ENCODE assay signal across 14 cellular contexts in the genomic region with DNA sequence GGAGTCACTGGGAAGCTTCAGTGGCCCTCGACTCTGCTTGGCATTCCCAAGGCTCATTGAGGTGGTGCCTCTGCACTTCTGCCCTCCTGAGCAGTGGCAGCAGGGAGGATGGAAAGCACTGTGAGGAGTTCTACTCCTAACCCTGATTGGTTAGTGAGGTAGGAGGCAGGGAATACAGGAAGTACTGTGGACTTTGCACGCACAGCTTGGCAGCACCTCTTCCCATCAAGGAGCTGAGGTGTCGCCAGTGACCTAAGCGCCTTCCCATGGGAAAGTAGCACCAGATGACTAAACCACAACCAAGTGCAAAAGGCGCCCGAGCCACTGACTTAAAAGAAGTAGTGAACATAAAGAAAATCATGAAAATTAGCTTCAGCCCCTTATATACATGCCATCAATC.
"Had no signal": no experiment of that assay in that cellular context is flagged by ENCODE, and none has a peak within 500 bp of the region (broad histone marks: within the 10 kb centered on the region; RNA-seq: fewer than 3 reads in every experiment).

No MANE protein-coding gene starts in this region.

- H3K9me3 Mint-ChIP-seq: activated naive CD4-positive, alpha-beta T cell treated with anti-CD3 and anti-CD28 coated beads for 36 hours; activated T-helper 1 cell treated with anti-CD3 and anti-CD28 coated beads, Interleukin-12 subunit alpha, Interleukin-12 subunit beta, Interleukin-2, Interleukin-4 antibody, amounts not matched to agents 30 ng/mL and 10 ng/mL and 1 ng/mL, durations not matched to agents 14 hours and 24 hours and 36 hours had no signal

- H3K4me3 ChIP-seq: cardiac muscle cell, heart right ventricle had no signal

- H3K4me3 Mint-ChIP-seq: activated CD8-positive, alpha-beta T cell treated with anti-CD3 and anti-CD28 coated beads, Interleukin-2, amount 10 ng/mL, durations not matched to agents 7 days and 5 days; activated naive CD4-positive, alpha-beta T cell treated with anti-CD3 and anti-CD28 coated beads for 36 hours; activated T-helper 1 cell treated with anti-CD3 and anti-CD28 coated beads, Interleukin-12 subunit alpha, Interleukin-12 subunit beta, Interleukin-2, Interleukin-4 antibody, amounts not matched to agents 30 ng/mL and 10 ng/mL and 1 ng/mL, durations not matched to agents 14 hours and 24 hours and 36 hours; naive thymus-derived CD4-positive, alpha-beta T cell had no signal

- H3K36me3 ChIP-seq: cardiac muscle cell, heart right ventricle, WERI-Rb-1 had no signal

- ATAC-seq: activated CD8-positive, alpha-beta T cell treated with anti-CD3 and anti-CD28 coated beads, Interleukin-2, amount 10 ng/mL, durations not matched to agents 7 days and 5 days; heart right ventricle; naive thymus-derived CD4-positive, alpha-beta T cell; sciatic nerve; stimulated activated naive CD8-positive, alpha-beta T cell treated with anti-CD3 and anti-CD28 coated beads, Interleukin-15, Interleukin-2, amounts not matched to agents 100 U/mL and 50 U/mL, for 24 hours had no signal

- DNase-seq: activated CD4-positive, alpha-beta T cell treated with anti-CD3 and anti-CD28 coated beads for 4 hours; activated CD8-positive, alpha-beta memory T cell treated with anti-CD3 and anti-CD28 coated beads, Interleukin-2, amount 50 U/mL, for 48 hours; activated CD8-positive, alpha-beta T cell treated with anti-CD3 and anti-CD28 coated beads, Interleukin-2, amount 10 ng/mL, durations not matched to agents 7 days and 5 days; activated naive CD4-positive, alpha-beta T cell treated with anti-CD3 and anti-CD28 coated beads for 36 hours; foreskin melanocyte; heart right ventricle; midbrain; naive thymus-derived CD4-positive, alpha-beta T cell; stimulated activated naive CD8-positive, alpha-beta T cell treated with anti-CD3 and anti-CD28 coated beads, Interleukin-15, Interleukin-2, amounts not matched to agents 100 U/mL and 50 U/mL, for 24 hours; T-helper 1 cell; WERI-Rb-1 had no signal

- H3K9me3 ChIP-seq: heart right ventricle had no signal

- H3K27ac Mint-ChIP-seq: activated CD8-positive, alpha-beta T cell treated with anti-CD3 and anti-CD28 coated beads, Interleukin-2, amount 10 ng/mL, durations not matched to agents 7 days and 5 days; activated naive CD4-positive, alpha-beta T cell treated with anti-CD3 and anti-CD28 coated beads for 36 hours; activated T-helper 1 cell treated with anti-CD3 and anti-CD28 coated beads, Interleukin-12 subunit alpha, Interleukin-12 subunit beta, Interleukin-2, Interleukin-4 antibody, amounts not matched to agents 30 ng/mL and 10 ng/mL and 1 ng/mL, durations not matched to agents 14 hours and 24 hours and 36 hours; naive thymus-derived CD4-positive, alpha-beta T cell had no signal
